In the genomic region with DNA sequence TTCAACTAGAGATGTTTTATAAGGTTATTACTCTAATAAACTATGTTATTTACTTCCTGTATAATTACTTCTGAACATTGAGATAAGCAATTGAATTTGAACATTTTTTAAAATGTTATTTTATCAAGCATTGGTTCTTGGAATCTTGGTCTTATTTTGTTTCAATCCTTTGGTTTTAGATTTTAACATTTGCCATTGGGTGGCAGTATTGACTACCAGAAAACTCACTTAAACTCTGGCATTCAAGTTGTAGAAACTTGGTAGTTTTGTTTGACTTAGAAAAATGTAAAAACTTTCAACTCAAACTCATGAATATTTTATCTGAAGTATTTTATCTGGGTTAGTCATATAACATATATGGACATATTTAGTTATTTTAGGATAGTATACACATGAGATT, we compare ENCODE assay signal across 11 cellular contexts. TPM values are rescaled to one million over a fixed set of nuclear protein-coding genes. Genes with fewer than 3 reads are reported as not detected.
DNase-seq lines count a peak whose midpoint lies in the region; ATAC-seq, FAIRE-seq and TF ChIP-seq lines count a peak whose summit lies in the region.
"Had no signal": no experiment of that assay in that cellular context is flagged by ENCODE, and none has a peak within 500 bp of the region (broad histone marks: within the 10 kb centered on the region; RNA-seq: fewer than 3 reads in every experiment).

No MANE protein-coding gene starts in this region.

- ATAC-seq in heart left ventricle: no peak
- ATAC-seq in left ventricle myocardium superior: no peak

- no peaks in the 10 kb centered on the region for H3K4me1 ChIP-seq in heart left ventricle
- H3K4me1 ChIP-seq: SJCRH30 had no signal

- H3K4me3 Mint-ChIP-seq in type B pancreatic cell: no peak overlapping the region
- H3K4me3 Mint-ChIP-seq in activated CD4-positive, alpha-beta T cell treated with anti-CD3 and anti-CD28 coated beads, Interleukin-2, amount 10 ng/mL, durations not matched to agents 24 days and 14 days: no peak overlapping the region
- H3K4me3 Mint-ChIP-seq: activated T-helper 1 cell treated with anti-CD3 and anti-CD28 coated beads, Interleukin-12 subunit alpha, Interleukin-12 subunit beta, Interleukin-2, Interleukin-4 antibody, amounts not matched to agents 30 ng/mL and 10 ng/mL and 1 ng/mL, durations not matched to agents 14 hours and 24 hours and 36 hours; CD8-positive, alpha-beta memory T cell had no signal

- no peak overlapping the region for H3K27ac Mint-ChIP-seq in type B pancreatic cell
- no peak overlapping the region for H3K27ac Mint-ChIP-seq in activated CD4-positive, alpha-beta T cell treated with anti-CD3 and anti-CD28 coated beads, Interleukin-2, amount 10 ng/mL, durations not matched to agents 24 days and 14 days
- H3K27ac Mint-ChIP-seq: activated T-helper 1 cell treated with anti-CD3 and anti-CD28 coated beads, Interleukin-12 subunit alpha, Interleukin-12 subunit beta, Interleukin-2, Interleukin-4 antibody, amounts not matched to agents 30 ng/mL and 10 ng/mL and 1 ng/mL, durations not matched to agents 14 hours and 24 hours and 36 hours; CD8-positive, alpha-beta memory T cell had no signal

- H3K27me3 ChIP-seq in heart left ventricle: no peaks in the 10 kb centered on the region
- H3K27me3 ChIP-seq: SJCRH30 had no signal

- POLR2A ChIA-PET in RWPE1 (lab: Yijun Ruan, JAX; ENCODE audit: low non-redundant PET): no interaction called here

- H3K4me1 Mint-ChIP-seq in type B pancreatic cell (ENCODE audit: unreplicated experiment): no peaks in the 10 kb centered on the region
- no peaks in the 10 kb centered on the region for H3K4me1 Mint-ChIP-seq in activated CD4-positive, alpha-beta T cell treated with anti-CD3 and anti-CD28 coated beads, Interleukin-2, amount 10 ng/mL, durations not matched to agents 24 days and 14 days
- H3K4me1 Mint-ChIP-seq: CD8-positive, alpha-beta memory T cell had no signal

- no peak overlapping the region for H3K27ac ChIP-seq in heart left ventricle
- no peak overlapping the region for H3K27ac ChIP-seq in RWPE1
- H3K27ac ChIP-seq: SJCRH30 had no signal

- peak in 7 of 12 donors; percentile 10 to 44 (median 26) for TF ChIP-seq CTCF in heart left ventricle (IDR thresholded peaks at IDR 0.05)
- peak; percentile 44; the same call in 1 of the 2 replicates for TF ChIP-seq CTCF in RWPE1 (conservative IDR thresholded peaks at IDR 0.05; ENCODE audit: low read depth)
- TF ChIP-seq CTCF in type B pancreatic cell (conservative IDR thresholded peaks at IDR 0.05): peak; percentile 68

- intact Hi-C loops in heart left ventricle (cut with DNase I) (loop anchor here in 4 of 10 donors (10.0 kb wide), 2 partner anchors 1144 to 1244 kb away; no protein-coding TSS in a partner anchor), left ventricle myocardium superior (cut with micrococcal nuclease) (no loop called here)
- intact Hi-C loops in activated CD4-positive, alpha-beta T cell treated with anti-CD3 and anti-CD28 coated beads, Interleukin-2, amount 10 ng/mL, durations not matched to agents 24 days and 14 days (cut with micrococcal nuclease): no loop called here

- DNase-seq in heart left ventricle: no peak
- no peak for DNase-seq in left ventricle myocardium superior
- peak; percentile 20 for DNase-seq in RWPE1 (ENCODE audit: low spot score)
- peak in 1 of 2 donors; percentile 5 for DNase-seq in frontal cortex (ENCODE audit: low spot score in 2 of 2)
- DNase-seq in type B pancreatic cell (ENCODE audit: extremely low spot score, unreplicated experiment): no peak
- DNase-seq in NCI-H2107 (lab: John Stamatoyannopoulos, UW): no peak
- no peak for DNase-seq in activated CD4-positive, alpha-beta T cell treated with anti-CD3 and anti-CD28 coated beads, Interleukin-2, amount 10 ng/mL, durations not matched to agents 24 days and 14 days
- DNase-seq in SW480 (ENCODE audit: low spot score): no peak
- DNase-seq: CD8-positive, alpha-beta memory T cell had no signal

- H3K4me3 ChIP-seq in heart left ventricle: no peak overlapping the region
- H3K4me3 ChIP-seq: SJCRH30 had no signal

- TF ChIP-seq POLR2A in heart left ventricle (IDR thresholded peaks at IDR 0.05): no peak

- H3K9me3 Mint-ChIP-seq in type B pancreatic cell: peaks cover 4% of the 10 kb centered on the region
- H3K9me3 Mint-ChIP-seq in activated CD4-positive, alpha-beta T cell treated with anti-CD3 and anti-CD28 coated beads, Interleukin-2, amount 10 ng/mL, durations not matched to agents 24 days and 14 days: peaks cover 3% of the 10 kb centered on the region
- H3K9me3 Mint-ChIP-seq: activated T-helper 1 cell treated with anti-CD3 and anti-CD28 coated beads, Interleukin-12 subunit alpha, Interleukin-12 subunit beta, Interleukin-2, Interleukin-4 antibody, amounts not matched to agents 30 ng/mL and 10 ng/mL and 1 ng/mL, durations not matched to agents 14 hours and 24 hours and 36 hours had no signal

- H3K36me3 ChIP-seq in heart left ventricle: no peaks in the 10 kb centered on the region
- H3K36me3 ChIP-seq: SJCRH30 had no signal

- peaks cover 10% of the 10 kb centered on the region for H3K36me3 Mint-ChIP-seq in type B pancreatic cell
- no peaks in the 10 kb centered on the region for H3K36me3 Mint-ChIP-seq in activated CD4-positive, alpha-beta T cell treated with anti-CD3 and anti-CD28 coated beads, Interleukin-2, amount 10 ng/mL, durations not matched to agents 24 days and 14 days (ENCODE audit: low read depth)
- H3K36me3 Mint-ChIP-seq: CD8-positive, alpha-beta memory T cell had no signal

- peaks cover 0 to 7% (median 0%) of the 10 kb centered on the region in 12 donors for H3K9me3 ChIP-seq in heart left ventricle

- no peaks in the 10 kb centered on the region for H3K27me3 Mint-ChIP-seq in type B pancreatic cell
- peaks cover 3% of the 10 kb centered on the region for H3K27me3 Mint-ChIP-seq in activated CD4-positive, alpha-beta T cell treated with anti-CD3 and anti-CD28 coated beads, Interleukin-2, amount 10 ng/mL, durations not matched to agents 24 days and 14 days
- H3K27me3 Mint-ChIP-seq: CD8-positive, alpha-beta memory T cell had no signal

- FAIRE-seq in frontal cortex (lab: Jason Lieb, UNC): peak; percentile 95

- CTCF ChIA-PET in RWPE1 (lab: Yijun Ruan, JAX): interaction anchor here (0.6 to 1.0 kb wide), 4 partner anchors 21 to 1146 kb away, joined by 3 to 6 read pairs (median 4); no protein-coding TSS in a partner anchor

RNA-seq across cellular contexts. Expression of a gene that starts 48.1 kb away (rescaled TPM):
- total RNA-seq in heart left ventricle (10 to 100 TPM in 3 of 9 donors, 1 to 10 TPM in 4, under 1 TPM in 2; 0.13 to 28.5 (median 3.1) TPM), left ventricle myocardium superior (1.6 TPM), frontal cortex (909 TPM), type B pancreatic cell (ENCODE audit: low replicate concordance) (9.5 and 38.4 TPM in 2 replicates)
- polyA plus RNA-seq in heart left ventricle: under 1 TPM; 0.15 to 0.23 TPM
- total RNA-seq in activated CD4-positive, alpha-beta T cell treated with anti-CD3 and anti-CD28 coated beads, Interleukin-2, amount 10 ng/mL, durations not matched to agents 24 days and 14 days: 0.17 and 0.26 TPM in 2 replicates
- total RNA-seq: activated T-helper 1 cell treated with anti-CD3 and anti-CD28 coated beads, Interleukin-12 subunit alpha, Interleukin-12 subunit beta, Interleukin-2, Interleukin-4 antibody, amounts not matched to agents 30 ng/mL and 10 ng/mL and 1 ng/mL, durations not matched to agents 14 hours and 24 hours and 36 hours; CD8-positive, alpha-beta memory T cell had no signal
- polyA plus RNA-seq: CD8-positive, alpha-beta memory T cell had no signal

Comparison
In these comparisons a context has a peak if more than half of its experiments do, and no peak if none do; other contexts are left out.
1. RNA of a gene that starts 48.1 kb away (total RNA-seq): 909 TPM in frontal cortex (single experiment); 9.5 to 38.4 TPM in type B pancreatic cell, 0.13 to 28.5 TPM in heart left ventricle, 1.6 TPM in left ventricle myocardium superior (single experiment) and 0.17 to 0.26 TPM in activated CD4-positive, alpha-beta T cell treated with anti-CD3 and anti-CD28 coated beads, Interleukin-2, amount 10 ng/mL, durations not matched to agents 24 days and 14 days; every median in the first group is over 10 times any median in the second.
2. Peak in every context shown above with its lines, with median percentiles within 50 percentile points of each other: CTCF ChIP-seq.